In genomic region chr2:106977707-106978106, GRCh38 we compare ENCODE assay signal across 1 cellular context.
TF ChIP-seq lines count a peak whose summit lies in the region.

No MANE protein-coding gene starts in this region.

TF ChIP-seq in IMR-90, 13 proteins besides CTCF, POLR2A, EP300 and RAD21 (continued from another document):
- TF ChIP-seq MAZ (IDR thresholded peaks at IDR 0.05; ENCODE audit: borderline replicate concordance, low read depth, low read length) (no peak), BHLHE40 (IDR thresholded peaks at IDR 0.05; ENCODE audit: low read depth, low read length) (no peak), ELK1 (IDR thresholded peaks at IDR 0.05; ENCODE audit: borderline replicate concordance, low read depth, low read length) (no peak), MAFK (IDR thresholded peaks at IDR 0.05; ENCODE audit: low read depth, low read length) (no peak), FOS (IDR thresholded peaks at IDR 0.05; ENCODE audit: low read depth, low read length) (no peak), MXI1 (IDR thresholded peaks at IDR 0.05; ENCODE audit: borderline replicate concordance, low read depth, low read length) (no peak), CEBPB (IDR thresholded peaks at IDR 0.05; ENCODE audit: low read depth, low read length) (no peak), RFX5 (IDR thresholded peaks at IDR 0.05; ENCODE audit: low read depth, low read length) (no peak), RCOR1 (IDR thresholded peaks at IDR 0.05; ENCODE audit: insufficient replicate concordance, low read length) (no peak)
TF ChIP-seq in IMR-90: peak in this region for 0.
